ENCODE assay signal across 8 cellular contexts in the genomic region with DNA sequence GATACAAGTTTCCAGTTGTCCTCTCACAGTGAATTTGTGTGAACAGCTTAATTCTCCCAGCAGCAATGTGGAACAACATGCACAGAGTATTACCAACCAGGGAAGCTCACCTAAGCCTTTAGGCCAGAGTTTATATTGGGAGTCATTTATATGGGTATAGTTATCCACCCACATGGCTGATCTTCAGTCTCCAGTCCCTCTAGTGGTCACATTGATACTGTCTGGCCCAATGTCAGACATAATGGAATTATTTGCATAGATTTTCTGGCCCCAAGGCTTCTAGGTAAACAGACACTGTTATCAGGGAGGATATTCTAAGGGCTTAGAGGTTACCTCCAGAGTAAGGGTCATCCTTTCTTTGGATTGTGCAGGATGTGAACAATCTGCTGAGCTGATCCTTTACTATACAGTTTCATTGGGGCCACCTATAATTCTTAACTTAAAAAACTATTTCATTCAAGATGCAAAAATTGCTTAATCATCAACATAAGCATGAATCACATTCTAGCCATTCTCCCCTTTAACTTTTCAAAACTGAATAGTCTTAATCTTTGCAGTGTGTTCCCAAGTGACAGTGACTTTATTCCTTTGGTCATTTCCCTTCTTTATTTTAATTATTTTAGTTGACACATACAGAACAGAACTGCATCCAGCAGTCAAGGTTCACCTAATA.
DNase-seq lines count a peak whose midpoint lies in the region; ATAC-seq and TF ChIP-seq lines count a peak whose summit lies in the region.

No MANE protein-coding gene starts in this region.

- peak; percentile 1 for DNase-seq in CD1c-positive myeloid dendritic cell (ENCODE audit: extremely low spot score)
- peak; percentile 81 for DNase-seq in NCI-H82 (lab: John Stamatoyannopoulos, UW)
- DNase-seq in glutamatergic neuron, result no peak
- DNase-seq in COLO668 (lab: John Stamatoyannopoulos, UW; ENCODE audit: unreplicated experiment), result no peak
- DNase-seq in NCI-H345 (lab: John Stamatoyannopoulos, UW), result no peak
- DNase-seq in stimulated activated CD8-positive, alpha-beta memory T cell treated with anti-CD3 and anti-CD28 coated beads, Interleukin-4, amount 100 ng/mL, for 48 hours, result no peak

- no peak overlapping the region for H3K27ac Mint-ChIP-seq in glutamatergic neuron (ENCODE audit: unreplicated experiment)

- H3K4me3 Mint-ChIP-seq in glutamatergic neuron (ENCODE audit: unreplicated experiment), result no peak overlapping the region

- H3K9me3 Mint-ChIP-seq in glutamatergic neuron (ENCODE audit: unreplicated experiment), result no peaks in the 10 kb centered on the region

- no peaks in the 10 kb centered on the region for H3K27me3 Mint-ChIP-seq in glutamatergic neuron (ENCODE audit: unreplicated experiment)

- no peaks in the 10 kb centered on the region for H3K4me1 Mint-ChIP-seq in glutamatergic neuron (ENCODE audit: low read depth, unreplicated experiment)

- peak; percentile 59 for TF ChIP-seq CTCF in glutamatergic neuron (IDR thresholded peaks at IDR 0.05; ENCODE audit: partially characterized antibody, unreplicated experiment)

- H3K36me3 Mint-ChIP-seq in glutamatergic neuron (ENCODE audit: unreplicated experiment), result no peaks in the 10 kb centered on the region

- ATAC-seq in GM18870 (IDR thresholded peaks at IDR 0.05; ENCODE audit: unreplicated experiment), result peak; percentile 82
- ATAC-seq in HG03039 (IDR thresholded peaks at IDR 0.05; ENCODE audit: unreplicated experiment), result no peak

Comparison
In these comparisons a context has a peak if more than half of its experiments do, and no peak if none do; other contexts are left out.
1. DNase-seq: peak in CD1c-positive myeloid dendritic cell (single experiment) and NCI-H82 (single experiment); none in glutamatergic neuron (single experiment), COLO668 (single experiment), NCI-H345 (single experiment) and stimulated activated CD8-positive, alpha-beta memory T cell treated with anti-CD3 and anti-CD28 coated beads, Interleukin-4, amount 100 ng/mL, for 48 hours (single experiment).